Comparison of ENCODE assay signal across 7 cellular contexts in the genomic region with DNA sequence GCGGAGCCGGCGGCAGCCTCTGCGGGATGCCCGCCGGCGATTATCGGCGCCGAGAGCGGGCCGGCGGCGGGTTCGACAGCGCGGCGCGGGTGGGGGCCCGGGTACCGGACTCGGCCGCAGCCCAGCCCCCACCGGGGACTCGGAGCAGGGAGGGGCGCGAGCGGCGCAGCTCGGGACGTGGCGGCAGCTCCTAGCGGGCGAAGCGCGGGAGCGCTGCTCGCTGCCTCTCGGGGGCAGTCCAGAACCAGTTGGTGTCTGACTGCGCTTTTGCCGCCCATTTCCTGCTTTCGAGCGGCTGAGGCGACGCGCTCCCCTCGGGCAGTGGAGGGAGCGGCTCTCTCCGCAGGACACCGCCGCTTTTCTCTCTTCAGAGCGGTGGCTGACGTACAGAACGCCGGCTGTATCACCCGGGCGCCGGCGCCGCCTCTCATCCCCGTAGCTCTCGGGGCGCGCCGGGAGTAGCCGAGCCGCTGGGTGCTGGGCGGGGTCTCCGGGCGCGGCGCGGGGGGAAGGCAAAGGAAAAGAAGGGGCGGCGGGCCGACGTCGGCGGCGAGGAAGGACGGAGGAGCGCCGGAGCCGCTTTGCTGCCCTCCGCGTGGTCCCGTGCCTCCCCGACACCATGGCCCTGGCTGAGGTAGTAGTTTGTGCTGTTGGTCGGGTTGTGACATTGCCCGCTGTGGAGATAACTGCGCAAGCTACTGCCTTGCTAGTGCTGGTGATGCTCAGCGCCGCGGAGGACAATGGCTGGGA.
DNase-seq lines count a peak whose midpoint lies in the region; ATAC-seq, FAIRE-seq and TF ChIP-seq lines count a peak whose summit lies in the region.

No MANE protein-coding gene starts in this region.

- H3K4me2 ChIP-seq in astrocyte (ENCODE audit: low read length), result peak overlapping the region; percentile 92

- no peaks in the 10 kb centered on the region for H3K36me3 ChIP-seq in astrocyte (ENCODE audit: insufficient read depth, low read length)

- peaks cover 28% of the 10 kb centered on the region for H4K20me1 ChIP-seq in astrocyte (ENCODE audit: insufficient read depth, low read length)

- peak overlapping the region; percentile 86 for H2AFZ ChIP-seq in astrocyte (ENCODE audit: low read depth, low read length)

- peaks cover 69% of the 10 kb centered on the region for H3K79me2 ChIP-seq in astrocyte (ENCODE audit: insufficient read depth, low read length)

- no peaks in the 10 kb centered on the region for H3K27me3 ChIP-seq in astrocyte (ENCODE audit: insufficient read depth, low read length)

- H3K9me3 ChIP-seq in astrocyte (ENCODE audit: insufficient read depth, low read depth, low read length), result no peaks in the 10 kb centered on the region

- H3K4me1 Mint-ChIP-seq in T-helper 2 cell treated with Interferon-gamma antibody and Interleukin-4, amounts not matched to agents 5 μg/mL and 100 μg/mL, for 36 hours (ENCODE audit: low read depth), result peaks cover 32% of the 10 kb centered on the region
- peaks cover 17% of the 10 kb centered on the region for H3K4me1 Mint-ChIP-seq in astrocyte (ENCODE audit: low read depth, unreplicated experiment)

- peaks cover 27% of the 10 kb centered on the region for H3K36me3 Mint-ChIP-seq in T-helper 2 cell treated with Interferon-gamma antibody and Interleukin-4, amounts not matched to agents 5 μg/mL and 100 μg/mL, for 36 hours (ENCODE audit: low read depth)
- H3K36me3 Mint-ChIP-seq in astrocyte (ENCODE audit: low read depth, unreplicated experiment), result no peaks in the 10 kb centered on the region

- H3K4me3 ChIP-seq in astrocyte (ENCODE audit: insufficient read depth, low read depth, low read length), result peak overlapping the region; percentile 99
- H3K4me3 ChIP-seq in retinal pigment epithelial cell (ENCODE audit: low read length), result peak overlapping the region; percentile 62

- peak; percentile 68 for ATAC-seq in HG02759 (IDR thresholded peaks at IDR 0.05; ENCODE audit: unreplicated experiment)

- no peaks in the 10 kb centered on the region for H3K9me3 Mint-ChIP-seq in T-helper 2 cell treated with Interferon-gamma antibody and Interleukin-4, amounts not matched to agents 5 μg/mL and 100 μg/mL, for 36 hours
- H3K9me3 Mint-ChIP-seq in astrocyte (ENCODE audit: unreplicated experiment), result no peaks in the 10 kb centered on the region

- H3K4me1 ChIP-seq in astrocyte (ENCODE audit: insufficient read depth, low read length), result peaks cover 6% of the 10 kb centered on the region

- peak; percentile 57 for TF ChIP-seq CTCF in GM13977 (IDR thresholded peaks at IDR 0.05; ENCODE audit: extremely low read depth, insufficient read depth, missing control alignments)
- peak; percentile 12 for TF ChIP-seq CTCF in astrocyte (IDR thresholded peaks at IDR 0.05; ENCODE audit: insufficient read depth, low read depth, low read length)
- TF ChIP-seq CTCF in retinal pigment epithelial cell (conservative IDR thresholded peaks at IDR 0.05; ENCODE audit: low read depth, low read length), result peak; percentile 41

- FAIRE-seq in astrocyte (lab: Jason Lieb, UNC), result no peak

- in situ Hi-C loops in GM13977 (cut with MboI; ENCODE audit: low pct_unique_long_range_greater_than_20kb, low sequenced_read_pairs, unreplicated experiment), result no loop called here

- H3K27me3 Mint-ChIP-seq in T-helper 2 cell treated with Interferon-gamma antibody and Interleukin-4, amounts not matched to agents 5 μg/mL and 100 μg/mL, for 36 hours (ENCODE audit: low read depth), result no peaks in the 10 kb centered on the region
- no peaks in the 10 kb centered on the region for H3K27me3 Mint-ChIP-seq in astrocyte (ENCODE audit: low read depth, unreplicated experiment)

- peak overlapping the region; percentile 92 for H3K4me3 Mint-ChIP-seq in T-helper 2 cell treated with Interferon-gamma antibody and Interleukin-4, amounts not matched to agents 5 μg/mL and 100 μg/mL, for 36 hours
- H3K4me3 Mint-ChIP-seq in astrocyte (ENCODE audit: unreplicated experiment), result peak overlapping the region; percentile 93

- H3K9ac ChIP-seq in astrocyte (ENCODE audit: low read length), result peak overlapping the region; percentile 100

- peak overlapping the region; percentile 98 for H3K27ac Mint-ChIP-seq in T-helper 2 cell treated with Interferon-gamma antibody and Interleukin-4, amounts not matched to agents 5 μg/mL and 100 μg/mL, for 36 hours
- H3K27ac Mint-ChIP-seq in astrocyte (ENCODE audit: unreplicated experiment), result peak overlapping the region; percentile 70

- H3K27ac ChIP-seq in astrocyte (ENCODE audit: low read depth, low read length), result peak overlapping the region; percentile 99

- DNase-seq in GM13977 (ENCODE audit: low spot score), result peak; percentile 85
- DNase-seq in NCI-H1105 treated with DMSO at 0.1 percent for 48 hours (lab: John Stamatoyannopoulos, UW), result peak; percentile 59
- DNase-seq in T-helper 2 cell treated with Interferon-gamma antibody and Interleukin-4, amounts not matched to agents 5 μg/mL and 100 μg/mL, for 36 hours (ENCODE audit: low spot score), result peak; percentile 86
- peak; percentile 69 for DNase-seq in astrocyte (ENCODE audit: low read depth)
- DNase-seq in hippocampal formation (lab: John Stamatoyannopoulos, UW), result peak; percentile 91 to 92
- DNase-seq in retinal pigment epithelial cell (ENCODE audit: low read depth), result no peak
